Comparison of ENCODE assay signal across 8 cellular contexts in genomic region chr10:30493609-30494530, GRCh38. TPM values are rescaled to one million over a fixed set of nuclear protein-coding genes. Genes with fewer than 3 reads are reported as not detected.
DNase-seq lines count a peak whose midpoint lies in the region; ATAC-seq and TF ChIP-seq lines count a peak whose summit lies in the region.

No MANE protein-coding gene starts in this region.

- no peaks in the 10 kb centered on the region for H3F3A ChIP-seq in SK-N-SH (replicated peaks; ENCODE audit: insufficient read depth)

- H3K36me3 ChIP-seq in SK-N-SH (replicated peaks in 1 of 2; ENCODE audit: control insufficient read depth in 1 of 2, insufficient read depth in 2 of 2, low read length in 1 of 2) (no peaks in the 10 kb centered on the region), stomach (no peaks in the 10 kb centered on the region)

- intact Hi-C loops in Right ventricle myocardium superior (cut with DNase I), result no loop called here
- intact Hi-C loops in stomach (cut with DNase I; ENCODE audit: low total_unique reads), result no loop called here
- intact Hi-C loops in activated T-helper 2 cell treated with anti-CD3 and anti-CD28 coated beads, Interferon-gamma antibody, Interleukin-2, Interleukin-4, amounts not matched to agents 10 μg/mL and 5 μg/mL and 100 μg/mL, durations not matched to agents 14 hours and 24 hours and 36 hours (cut with micrococcal nuclease), result loop anchor here (5.0 kb wide), 1 partner anchor 38 kb away; no protein-coding TSS in a partner anchor

- TF ChIP-seq CTCF in SK-N-SH (IDR thresholded peaks at IDR 0.05), result peak; percentile 17; the same call in 1 of the 2 replicates
- TF ChIP-seq CTCF in stomach (IDR thresholded peaks at IDR 0.05), result peak in 1 of 7 experiments; percentile 8

- H3K4me3 ChIP-seq in SK-N-SH (ENCODE audit: low read depth in 2 of 2, low read length in 1 of 2), result no peak overlapping the region
- no peak overlapping the region for H3K4me3 ChIP-seq in stomach

- TF ChIP-seq EP300 in SK-N-SH (IDR thresholded peaks at IDR 0.05; ENCODE audit: borderline replicate concordance in 1 of 2, low read depth in 1 of 2, low read length in 1 of 2) (no peak), stomach (IDR thresholded peaks at IDR 0.05) (no peak)

- H3K36me3 Mint-ChIP-seq in activated T-helper 2 cell treated with anti-CD3 and anti-CD28 coated beads, Interferon-gamma antibody, Interleukin-2, Interleukin-4, amounts not matched to agents 10 μg/mL and 5 μg/mL and 100 μg/mL, durations not matched to agents 14 hours and 24 hours and 36 hours (ENCODE audit: low read depth), result no peaks in the 10 kb centered on the region

- WGBS in SK-N-SH (ENCODE audit: low lambda C conversion rate), result 79% methylated on average over 11 of the region's 11 CpGs
- WGBS in stomach, 5 donors, result 75 to 84% (median 76%) methylated on average over 11 of the region's 11 CpGs

- DNase-seq in SK-N-SH, result no peak
- peak; percentile 90 for DNase-seq in RPMI7951 (ENCODE audit: low read depth)
- DNase-seq in Right ventricle myocardium superior, result peak; percentile 60
- DNase-seq in substantia nigra (lab: John Stamatoyannopoulos, UW), result peak in 24 of 49 donors; percentile 2 to 45 (median 12)
- DNase-seq in stomach, result no peak
- no peak for DNase-seq in activated T-helper 2 cell treated with anti-CD3 and anti-CD28 coated beads, Interferon-gamma antibody, Interleukin-2, Interleukin-4, amounts not matched to agents 10 μg/mL and 5 μg/mL and 100 μg/mL, durations not matched to agents 14 hours and 24 hours and 36 hours (ENCODE audit: low spot score)

- CTCF ChIA-PET in SK-N-SH (lab: Yijun Ruan, JAX), result interaction anchor here (0.6 to 1.6 kb wide), 3 partner anchors 23 to 102 kb away, joined by 3 read pairs; no protein-coding TSS in a partner anchor

- H3K27ac Mint-ChIP-seq in activated T-helper 2 cell treated with anti-CD3 and anti-CD28 coated beads, Interferon-gamma antibody, Interleukin-2, Interleukin-4, amounts not matched to agents 10 μg/mL and 5 μg/mL and 100 μg/mL, durations not matched to agents 14 hours and 24 hours and 36 hours, result no peak overlapping the region

- H3K9me2 ChIP-seq in SK-N-SH, result no peaks in the 10 kb centered on the region

- H3K4me1 Mint-ChIP-seq in activated T-helper 2 cell treated with anti-CD3 and anti-CD28 coated beads, Interferon-gamma antibody, Interleukin-2, Interleukin-4, amounts not matched to agents 10 μg/mL and 5 μg/mL and 100 μg/mL, durations not matched to agents 14 hours and 24 hours and 36 hours (ENCODE audit: low read depth), result peaks cover 71% of the 10 kb centered on the region

- H3K4me3 Mint-ChIP-seq in activated T-helper 2 cell treated with anti-CD3 and anti-CD28 coated beads, Interferon-gamma antibody, Interleukin-2, Interleukin-4, amounts not matched to agents 10 μg/mL and 5 μg/mL and 100 μg/mL, durations not matched to agents 14 hours and 24 hours and 36 hours (ENCODE audit: low read depth), result no peak overlapping the region

- H3K4me2 ChIP-seq in SK-N-SH, result no peak overlapping the region

- no peaks in the 10 kb centered on the region for H3K79me2 ChIP-seq in SK-N-SH (ENCODE audit: insufficient read depth)

- no peak overlapping the region for H3K27ac ChIP-seq in SK-N-SH (ENCODE audit: low read depth in 2 of 2, low read length in 1 of 2)
- peak overlapping the region; percentile 29 for H3K27ac ChIP-seq in substantia nigra (ENCODE audit: low read depth, low read length, poor library complexity, severe bottlenecking)
- H3K27ac ChIP-seq in stomach, result peak overlapping the region in 2 of 5 donors; percentile 4 to 46

- H3K4me1 ChIP-seq in SK-N-SH (ENCODE audit: control insufficient read depth in 1 of 2, insufficient read depth in 2 of 2, low read depth in 1 of 2, low read length in 1 of 2), result no peaks in the 10 kb centered on the region; a peak in 1 of 4 replicates
- H3K4me1 ChIP-seq in stomach, result peaks cover 0 to 5% (median 4%) of the 10 kb centered on the region in 4 donors

- peaks cover 19% of the 10 kb centered on the region for H3K27me3 Mint-ChIP-seq in activated T-helper 2 cell treated with anti-CD3 and anti-CD28 coated beads, Interferon-gamma antibody, Interleukin-2, Interleukin-4, amounts not matched to agents 10 μg/mL and 5 μg/mL and 100 μg/mL, durations not matched to agents 14 hours and 24 hours and 36 hours (ENCODE audit: low read depth)

- TF ChIP-seq RAD21 in SK-N-SH (IDR thresholded peaks at IDR 0.05; ENCODE audit: low read length), result no peak

- POLR2A ChIA-PET in SK-N-SH (lab: Yijun Ruan, JAX), result no interaction called here

- no peak overlapping the region for H2AFZ ChIP-seq in SK-N-SH (ENCODE audit: low read depth)

- no peaks in the 10 kb centered on the region for H4K20me1 ChIP-seq in SK-N-SH (ENCODE audit: insufficient read depth)

- H3K9ac ChIP-seq in SK-N-SH, result no peak overlapping the region

- ATAC-seq in SK-N-SH treated with all-trans-retinoic acid at 6 μM for 48 hours (no peak), HG02678 (IDR thresholded peaks at IDR 0.05; ENCODE audit: unreplicated experiment) (peak; percentile 38), Right ventricle myocardium superior (ENCODE audit: poor library complexity) (peak; percentile 81)

- H3K9me3 Mint-ChIP-seq in activated T-helper 2 cell treated with anti-CD3 and anti-CD28 coated beads, Interferon-gamma antibody, Interleukin-2, Interleukin-4, amounts not matched to agents 10 μg/mL and 5 μg/mL and 100 μg/mL, durations not matched to agents 14 hours and 24 hours and 36 hours, result no peaks in the 10 kb centered on the region

- H3K27me3 ChIP-seq in SK-N-SH (ENCODE audit: insufficient read depth) (no peaks in the 10 kb centered on the region), stomach (peaks cover 0 to 4% (median 0%) of the 10 kb centered on the region in 3 donors)

- H3K9me3 ChIP-seq in SK-N-SH (no peaks in the 10 kb centered on the region), stomach (no peaks in the 10 kb centered on the region)

- TF ChIP-seq POLR2A in stomach (IDR thresholded peaks at IDR 0.05), result no peak

TF ChIP-seq in SK-N-SH, 30 proteins besides CTCF, POLR2A, EP300 and RAD21 (continues in another document):
- TF ChIP-seq USF1 (IDR thresholded peaks at IDR 0.05; ENCODE audit: borderline replicate concordance, low read depth) (no peak), FOXM1 (IDR thresholded peaks at IDR 0.05; ENCODE audit: low read depth) (no peak), MEF2A (IDR thresholded peaks at IDR 0.05; ENCODE audit: borderline replicate concordance, low read depth) (no peak)
- TF ChIP-seq, protein P1, sequence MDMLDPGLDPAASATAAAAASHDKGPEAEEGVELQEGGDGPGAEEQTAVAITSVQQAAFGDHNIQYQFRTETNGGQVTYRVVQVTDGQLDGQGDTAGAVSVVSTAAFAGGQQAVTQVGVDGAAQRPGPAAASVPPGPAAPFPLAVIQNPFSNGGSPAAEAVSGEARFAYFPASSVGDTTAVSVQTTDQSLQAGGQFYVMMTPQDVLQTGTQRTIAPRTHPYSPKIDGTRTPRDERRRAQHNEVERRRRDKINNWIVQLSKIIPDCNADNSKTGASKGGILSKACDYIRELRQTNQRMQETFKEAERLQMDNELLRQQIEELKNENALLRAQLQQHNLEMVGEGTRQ (IDR thresholded peaks at IDR 0.05; ENCODE audit: borderline replicate concordance, low read depth, low read length), result no peak

TF ChIP-seq in SK-N-SH treated with all-trans-retinoic acid at 6 μM for 48 hours, 23 proteins besides CTCF, POLR2A, EP300 and RAD21:
- TF ChIP-seq ZC3H10 (CRISPR knock-in tag; IDR thresholded peaks at IDR 0.05) (no peak), ZNF565 (CRISPR knock-in tag; conservative IDR thresholded peaks at IDR 0.05; ENCODE audit: low read depth) (no peak), CREB5 (CRISPR knock-in tag; IDR thresholded peaks at IDR 0.05; ENCODE audit: low read depth) (no peak), PPARA (CRISPR knock-in tag; IDR thresholded peaks at IDR 0.05; ENCODE audit: borderline replicate concordance) (no peak), ZFP3 (CRISPR knock-in tag; IDR thresholded peaks at IDR 0.05) (no peak), RARB (CRISPR knock-in tag; IDR thresholded peaks at IDR 0.05) (no peak), ISL1 (CRISPR knock-in tag; IDR thresholded peaks at IDR 0.05) (no peak), GLIS3 (CRISPR knock-in tag; IDR thresholded peaks at IDR 0.05) (no peak)
- TF ChIP-seq, protein P2, sequence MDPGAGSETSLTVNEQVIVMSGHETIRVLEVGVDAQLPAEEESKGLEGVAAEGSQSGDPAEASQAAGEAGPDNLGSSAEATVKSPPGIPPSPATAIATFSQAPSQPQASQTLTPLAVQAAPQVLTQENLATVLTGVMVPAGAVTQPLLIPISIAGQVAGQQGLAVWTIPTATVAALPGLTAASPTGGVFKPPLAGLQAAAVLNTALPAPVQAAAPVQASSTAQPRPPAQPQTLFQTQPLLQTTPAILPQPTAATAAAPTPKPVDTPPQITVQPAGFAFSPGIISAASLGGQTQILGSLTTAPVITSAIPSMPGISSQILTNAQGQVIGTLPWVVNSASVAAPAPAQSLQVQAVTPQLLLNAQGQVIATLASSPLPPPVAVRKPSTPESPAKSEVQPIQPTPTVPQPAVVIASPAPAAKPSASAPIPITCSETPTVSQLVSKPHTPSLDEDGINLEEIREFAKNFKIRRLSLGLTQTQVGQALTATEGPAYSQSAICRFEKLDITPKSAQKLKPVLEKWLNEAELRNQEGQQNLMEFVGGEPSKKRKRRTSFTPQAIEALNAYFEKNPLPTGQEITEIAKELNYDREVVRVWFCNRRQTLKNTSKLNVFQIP (CRISPR knock-in tag; IDR thresholded peaks at IDR 0.05; ENCODE audit: borderline replicate concordance, low read depth), result no peak
TF ChIP-seq in SK-N-SH treated with all-trans-retinoic acid at 6 μM for 48 hours: peak in this region for 0.

RNA-seq across cellular contexts. Expression of gene MAP3K8, which starts 59.9 kb away (rescaled TPM):
- 3.7 and 6.0 TPM in 2 replicates for polyA plus RNA-seq in SK-N-SH (2012; rRNA removed)
- polyA plus RNA-seq in SK-N-SH (2012; cell fraction: cytosol; rRNA removed), result 3.9 and 4.4 TPM in 2 replicates
- 10.2 and 18.1 TPM in 2 replicates for polyA plus RNA-seq in SK-N-SH (2012; cell fraction: nucleus; rRNA removed)
- total RNA-seq in RPMI7951 (2014; rRNA removed; shearing (Covaris generic)), result 3.9 and 5.4 TPM in 2 replicates
- total RNA-seq in Right ventricle myocardium superior, result 7.3 TPM
- total RNA-seq in stomach, result 10 to 100 TPM in 4 of 5 donors, 1 to 10 TPM in 1; 2.2 to 38.7 (median 15.6) TPM
- polyA plus RNA-seq in stomach, result 10 to 100 TPM in 2 of 3 donors, 1 to 10 TPM in 1; 6.7 to 11.9 (median 11.9) TPM
- 33.5 and 37.1 TPM in 2 replicates for total RNA-seq in activated T-helper 2 cell treated with anti-CD3 and anti-CD28 coated beads, Interferon-gamma antibody, Interleukin-2, Interleukin-4, amounts not matched to agents 10 μg/mL and 5 μg/mL and 100 μg/mL, durations not matched to agents 14 hours and 24 hours and 36 hours

Comparison
In these comparisons a context has a peak if more than half of its experiments do, and no peak if none do; other contexts are left out.
1. DNase-seq: peak in RPMI7951 (single experiment) and Right ventricle myocardium superior (single experiment); none in SK-N-SH (single experiment), stomach (single experiment) and activated T-helper 2 cell treated with anti-CD3 and anti-CD28 coated beads, Interferon-gamma antibody, Interleukin-2, Interleukin-4, amounts not matched to agents 10 μg/mL and 5 μg/mL and 100 μg/mL, durations not matched to agents 14 hours and 24 hours and 36 hours (single experiment).